27 cellular contexts compared by ENCODE assay signal in the genomic region with DNA sequence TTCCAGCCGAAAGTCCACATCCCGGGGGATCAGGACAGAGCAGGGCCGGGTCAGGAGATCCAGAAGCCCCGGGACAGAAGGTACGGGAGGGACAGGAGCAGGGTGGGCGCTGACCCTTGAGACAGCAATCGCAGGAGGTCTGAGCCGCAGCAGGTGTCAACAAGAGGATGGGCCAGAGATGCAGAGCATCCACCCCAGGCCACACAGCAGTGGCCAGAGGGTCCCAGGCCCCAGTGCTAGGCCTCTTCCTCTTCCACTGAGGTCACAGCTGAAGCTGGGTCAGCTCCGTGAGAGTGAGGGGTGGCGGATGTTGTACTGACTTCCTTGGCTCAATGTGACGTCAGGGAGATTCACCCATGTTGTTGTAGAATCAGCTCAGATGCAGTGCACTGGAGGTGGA. TPM values are rescaled to one million over a fixed set of nuclear protein-coding genes. Genes with fewer than 3 reads are reported as not detected.
DNase-seq lines count a peak whose midpoint lies in the region; ATAC-seq and TF ChIP-seq lines count a peak whose summit lies in the region.
"Had no signal": no experiment of that assay in that cellular context is flagged by ENCODE, and none has a peak within 500 bp of the region (broad histone marks: within the 10 kb centered on the region; RNA-seq: fewer than 3 reads in every experiment).

No MANE protein-coding gene starts in this region.

- H3K4me3 Mint-ChIP-seq in activated CD8-positive, alpha-beta memory T cell treated with anti-CD3 and anti-CD28 coated beads, Interleukin-2, amount 10 ng/mL, durations not matched to agents 7 days and 5 days, result no peak overlapping the region
- H3K4me3 Mint-ChIP-seq in CD8-positive, alpha-beta memory T cell, result no peak overlapping the region
- no peak overlapping the region for H3K4me3 Mint-ChIP-seq in activated T-helper 17 cell treated with anti-CD3 and anti-CD28 coated beads, Interleukin-2, amount 50 U/mL, for 72 hours
- H3K4me3 Mint-ChIP-seq in progenitor cell of endocrine pancreas (ENCODE audit: low read depth), result no peak overlapping the region
- H3K4me3 Mint-ChIP-seq: activated naive CD8-positive, alpha-beta T cell; B cell had no signal

- no peaks in the 10 kb centered on the region for H3K27me3 Mint-ChIP-seq in activated CD8-positive, alpha-beta memory T cell treated with anti-CD3 and anti-CD28 coated beads, Interleukin-2, amount 10 ng/mL, durations not matched to agents 7 days and 5 days
- H3K27me3 Mint-ChIP-seq in CD8-positive, alpha-beta memory T cell, result no peaks in the 10 kb centered on the region
- no peaks in the 10 kb centered on the region for H3K27me3 Mint-ChIP-seq in activated T-helper 17 cell treated with anti-CD3 and anti-CD28 coated beads, Interleukin-2, amount 50 U/mL, for 72 hours
- no peaks in the 10 kb centered on the region for H3K27me3 Mint-ChIP-seq in progenitor cell of endocrine pancreas
- H3K27me3 Mint-ChIP-seq: activated naive CD8-positive, alpha-beta T cell; B cell had no signal

- POLR2A ChIA-PET in CD8-positive, alpha-beta memory T cell (lab: Charles Lee), result no interaction called here

- peak overlapping the region; percentile 63 for H3K27ac Mint-ChIP-seq in activated CD8-positive, alpha-beta memory T cell treated with anti-CD3 and anti-CD28 coated beads, Interleukin-2, amount 10 ng/mL, durations not matched to agents 7 days and 5 days
- H3K27ac Mint-ChIP-seq in CD8-positive, alpha-beta memory T cell, result peak overlapping the region in 5 of 8 donors; percentile 23 to 91 (median 74)
- peak overlapping the region; percentile 97 for H3K27ac Mint-ChIP-seq in activated T-helper 17 cell treated with anti-CD3 and anti-CD28 coated beads, Interleukin-2, amount 50 U/mL, for 72 hours
- peak overlapping the region; percentile 83 for H3K27ac Mint-ChIP-seq in progenitor cell of endocrine pancreas
- H3K27ac Mint-ChIP-seq: B cell had no signal

- CTCF ChIA-PET in activated CD8-positive, alpha-beta memory T cell treated with anti-CD3 and anti-CD28 coated beads, Interleukin-2, amount 10 ng/mL, durations not matched to agents 7 days and 5 days (lab: Charles Lee), result interaction anchor here (0.7 to 5.7 kb wide), 8 partner anchors 10 to 152 kb away, joined by 3 to 50 read pairs (median 4); a partner anchor contains a TSS
- CTCF ChIA-PET in CD8-positive, alpha-beta memory T cell (lab: Charles Lee), result interaction anchor here (1.1 to 3.2 kb wide), 2 partner anchors 53 to 56 kb away, joined by 3 to 22 read pairs; no protein-coding TSS in a partner anchor

- TF ChIP-seq CTCF in progenitor cell of endocrine pancreas (IDR thresholded peaks at IDR 0.05; ENCODE audit: unreplicated experiment), result no peak

- DNase-seq in activated CD8-positive, alpha-beta memory T cell treated with anti-CD3 and anti-CD28 coated beads, Interleukin-2, amount 10 ng/mL, durations not matched to agents 7 days and 5 days, result no peak
- no peak for DNase-seq in activated CD8-positive, alpha-beta memory T cell treated with anti-CD3 and anti-CD28 coated beads, Interleukin-2, amount 50 U/mL, for 48 hours
- DNase-seq in CD8-positive, alpha-beta memory T cell, result no peak
- no peak for DNase-seq in progenitor cell of endocrine pancreas (ENCODE audit: low spot score, unreplicated experiment)
- no peak for DNase-seq in MV-4-11 (lab: John Stamatoyannopoulos, UW)
- DNase-seq: activated CD4-positive, alpha-beta T cell treated with anti-CD3 and anti-CD28 coated beads for 4 hours; central memory CD4-positive, alpha-beta T cell; dermis blood vessel endothelial cell; KG1; NCI-H1417 treated with DMSO at 0.1 percent for 48 hours; NCI-H2081; NCI-H345; NCI-H748 treated with DMSO at 0.1 percent for 48 hours; RPMI8226; stimulated activated CD4-positive, alpha-beta T cell treated with anti-CD3 and anti-CD28 coated beads, Interleukin-15, amount 100 ng/mL, for 24 hours; stimulated activated naive CD4-positive, alpha-beta T cell treated with Interleukin-2 at 50 U/mL for 16 hours; testis had no signal

- H3K9me3 Mint-ChIP-seq in activated CD8-positive, alpha-beta memory T cell treated with anti-CD3 and anti-CD28 coated beads, Interleukin-2, amount 10 ng/mL, durations not matched to agents 7 days and 5 days (ENCODE audit: low read depth), result no peaks in the 10 kb centered on the region
- no peaks in the 10 kb centered on the region for H3K9me3 Mint-ChIP-seq in CD8-positive, alpha-beta memory T cell
- H3K9me3 Mint-ChIP-seq in activated T-helper 17 cell treated with anti-CD3 and anti-CD28 coated beads, Interleukin-2, amount 50 U/mL, for 72 hours, result no peaks in the 10 kb centered on the region
- H3K9me3 Mint-ChIP-seq in progenitor cell of endocrine pancreas (ENCODE audit: low read depth), result no peaks in the 10 kb centered on the region

- H3K27ac ChIP-seq in CD8-positive, alpha-beta memory T cell (ENCODE audit: low read depth, low read length), result no peak overlapping the region
- H3K27ac ChIP-seq: neutrophil, prostate gland, SK-N-MC, testis, vagina had no signal

- H3K9me3 ChIP-seq in CD8-positive, alpha-beta memory T cell (ENCODE audit: low read length), result no peaks in the 10 kb centered on the region
- H3K9me3 ChIP-seq: ascending aorta, neutrophil, prostate gland, testis, vagina had no signal

- H3K36me3 Mint-ChIP-seq in activated CD8-positive, alpha-beta memory T cell treated with anti-CD3 and anti-CD28 coated beads, Interleukin-2, amount 10 ng/mL, durations not matched to agents 7 days and 5 days, result no peaks in the 10 kb centered on the region
- peaks cover 0 to 35% (median 2%) of the 10 kb centered on the region in 3 donors for H3K36me3 Mint-ChIP-seq in CD8-positive, alpha-beta memory T cell
- peaks cover 10% of the 10 kb centered on the region for H3K36me3 Mint-ChIP-seq in activated T-helper 17 cell treated with anti-CD3 and anti-CD28 coated beads, Interleukin-2, amount 50 U/mL, for 72 hours (ENCODE audit: low read depth)
- peaks cover 5% of the 10 kb centered on the region for H3K36me3 Mint-ChIP-seq in progenitor cell of endocrine pancreas (ENCODE audit: insufficient read depth)

- peaks cover 52% of the 10 kb centered on the region for H3K4me1 Mint-ChIP-seq in activated CD8-positive, alpha-beta memory T cell treated with anti-CD3 and anti-CD28 coated beads, Interleukin-2, amount 10 ng/mL, durations not matched to agents 7 days and 5 days
- peaks cover 19 to 32% (median 26%) of the 10 kb centered on the region in 3 donors for H3K4me1 Mint-ChIP-seq in CD8-positive, alpha-beta memory T cell
- H3K4me1 Mint-ChIP-seq in activated T-helper 17 cell treated with anti-CD3 and anti-CD28 coated beads, Interleukin-2, amount 50 U/mL, for 72 hours, result peaks cover 13% of the 10 kb centered on the region
- no peaks in the 10 kb centered on the region for H3K4me1 Mint-ChIP-seq in progenitor cell of endocrine pancreas (ENCODE audit: low read depth)

- no peaks in the 10 kb centered on the region for H3K27me3 ChIP-seq in CD8-positive, alpha-beta memory T cell (ENCODE audit: insufficient read depth, low read length, poor library complexity, severe bottlenecking)
- H3K27me3 ChIP-seq: ascending aorta, neutrophil, testis, vagina had no signal

- H3K36me3 ChIP-seq in CD8-positive, alpha-beta memory T cell (ENCODE audit: insufficient read depth, low read length), result no peaks in the 10 kb centered on the region
- H3K36me3 ChIP-seq: neutrophil, prostate gland had no signal

- ATAC-seq in activated CD8-positive, alpha-beta memory T cell treated with anti-CD3 and anti-CD28 coated beads, Interleukin-2, amount 10 ng/mL, durations not matched to agents 7 days and 5 days, result no peak
- ATAC-seq in activated T-helper 17 cell treated with anti-CD3 and anti-CD28 coated beads, Interleukin-2, amount 50 U/mL, for 72 hours (replicated peaks), result no peak
- no peak for ATAC-seq in HG03045 (IDR thresholded peaks at IDR 0.05; ENCODE audit: unreplicated experiment)
- ATAC-seq in HG03280 (IDR thresholded peaks at IDR 0.05; ENCODE audit: unreplicated experiment), result no peak

- no peak overlapping the region for H3K4me3 ChIP-seq in CD8-positive, alpha-beta memory T cell (ENCODE audit: low read length)
- H3K4me3 ChIP-seq: ascending aorta, prostate gland, SK-N-MC, testis, vagina had no signal

- H3K4me1 ChIP-seq in CD8-positive, alpha-beta memory T cell (ENCODE audit: insufficient read depth, low read length), result peaks cover 14% of the 10 kb centered on the region
- H3K4me1 ChIP-seq: testis had no signal

RNA-seq across cellular contexts. Expression of a gene that starts 8.7 kb away (rescaled TPM):
- 1,000 to 10,000 TPM in 1 of 2 experiments, 100 to 1,000 TPM in 1; 597 to 1,208 TPM for total RNA-seq in activated CD8-positive, alpha-beta memory T cell treated with anti-CD3 and anti-CD28 coated beads, Interleukin-2, amount 10 ng/mL, durations not matched to agents 7 days and 5 days
- total RNA-seq in CD8-positive, alpha-beta memory T cell, result 100 to 1,000 TPM; 184 to 185 TPM
- polyA plus RNA-seq in CD8-positive, alpha-beta memory T cell, result 75.7 TPM
- 1,000 to 10,000 TPM; 1,022 to 1,405 TPM for total RNA-seq in activated T-helper 17 cell treated with anti-CD3 and anti-CD28 coated beads, Interleukin-2, amount 50 U/mL, for 72 hours
- 57.6 and 61.9 TPM in 2 replicates for total RNA-seq in progenitor cell of endocrine pancreas

RNA-seq across cellular contexts. Expression of a gene that starts 31.7 kb away (rescaled TPM):
- total RNA-seq in activated CD8-positive, alpha-beta memory T cell treated with anti-CD3 and anti-CD28 coated beads, Interleukin-2, amount 10 ng/mL, durations not matched to agents 7 days and 5 days, result 1 to 10 TPM; 4.3 to 8.6 TPM
- 10 to 100 TPM; 18.1 to 19.6 TPM for total RNA-seq in CD8-positive, alpha-beta memory T cell
- 7.0 TPM for polyA plus RNA-seq in CD8-positive, alpha-beta memory T cell
- total RNA-seq in activated T-helper 17 cell treated with anti-CD3 and anti-CD28 coated beads, Interleukin-2, amount 50 U/mL, for 72 hours, result 10 to 100 TPM; 23.5 to 37.3 TPM
- total RNA-seq in progenitor cell of endocrine pancreas, result 37.4 and 40.1 TPM in 2 replicates

RNA-seq across cellular contexts. Expression of a gene that starts 31.8 kb away (rescaled TPM):
- 10 to 100 TPM; 15.4 to 22.1 TPM for total RNA-seq in activated CD8-positive, alpha-beta memory T cell treated with anti-CD3 and anti-CD28 coated beads, Interleukin-2, amount 10 ng/mL, durations not matched to agents 7 days and 5 days
- 10 to 100 TPM; 23.2 to 27.2 TPM for total RNA-seq in CD8-positive, alpha-beta memory T cell
- polyA plus RNA-seq in CD8-positive, alpha-beta memory T cell, result 46.7 TPM
- total RNA-seq in activated T-helper 17 cell treated with anti-CD3 and anti-CD28 coated beads, Interleukin-2, amount 50 U/mL, for 72 hours, result 10 to 100 TPM; 45.7 to 63.6 TPM
- 42.0 and 43.9 TPM in 2 replicates for total RNA-seq in progenitor cell of endocrine pancreas
